ENCODE assay signal across 1 cellular context in the genomic region with DNA sequence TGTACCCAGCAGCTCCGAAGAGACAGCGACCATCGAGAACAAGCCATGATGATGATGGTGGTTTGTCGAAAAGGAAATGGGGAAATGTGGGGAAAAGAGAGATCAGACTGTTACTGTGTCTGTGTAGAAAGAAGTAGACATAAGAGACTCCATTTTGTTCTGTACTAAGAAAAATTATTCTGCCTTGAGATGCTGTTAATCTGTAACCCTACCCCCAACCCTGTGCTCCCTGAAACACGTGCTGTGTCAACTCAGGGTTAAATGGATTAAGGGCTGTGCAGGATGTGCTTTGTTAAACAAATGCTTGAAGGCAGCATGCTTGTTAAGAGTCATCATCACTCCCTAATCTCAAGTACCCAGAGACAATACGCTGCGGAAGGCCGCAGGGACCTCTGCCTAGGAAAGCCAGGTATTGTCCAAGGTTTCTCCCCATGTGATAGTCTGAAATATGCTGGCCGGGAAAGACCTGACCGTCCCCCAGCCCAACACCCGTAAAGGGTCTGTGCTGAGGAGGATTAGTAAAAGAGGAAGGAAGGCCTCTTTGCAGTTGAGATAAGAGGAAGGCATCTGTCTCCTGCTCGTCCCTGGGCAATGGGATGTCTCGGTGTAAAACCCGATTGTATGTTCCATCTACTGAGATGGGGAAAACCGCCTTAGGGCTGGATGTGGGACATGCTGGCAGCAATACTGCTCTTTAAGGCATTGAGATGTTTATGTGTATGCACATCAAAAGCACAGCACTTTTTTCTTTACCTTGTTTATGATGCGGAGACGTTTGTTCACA.
A peak's percentile ranks its signal among the peaks of the same experiment; 100 is the strongest.
TF ChIP-seq lines count a peak whose summit lies in the region.

No MANE protein-coding gene starts in this region.

TF ChIP-seq in WTC11, 78 proteins besides CTCF, POLR2A, EP300 and RAD21 (continued from another document):
- TF ChIP-seq, protein P1, sequence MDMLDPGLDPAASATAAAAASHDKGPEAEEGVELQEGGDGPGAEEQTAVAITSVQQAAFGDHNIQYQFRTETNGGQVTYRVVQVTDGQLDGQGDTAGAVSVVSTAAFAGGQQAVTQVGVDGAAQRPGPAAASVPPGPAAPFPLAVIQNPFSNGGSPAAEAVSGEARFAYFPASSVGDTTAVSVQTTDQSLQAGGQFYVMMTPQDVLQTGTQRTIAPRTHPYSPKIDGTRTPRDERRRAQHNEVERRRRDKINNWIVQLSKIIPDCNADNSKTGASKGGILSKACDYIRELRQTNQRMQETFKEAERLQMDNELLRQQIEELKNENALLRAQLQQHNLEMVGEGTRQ (CRISPR knock-in tag; IDR thresholded peaks at IDR 0.05) = peak; percentile 48; the same call in 1 of the 2 replicates
- TF ChIP-seq, protein P2, sequence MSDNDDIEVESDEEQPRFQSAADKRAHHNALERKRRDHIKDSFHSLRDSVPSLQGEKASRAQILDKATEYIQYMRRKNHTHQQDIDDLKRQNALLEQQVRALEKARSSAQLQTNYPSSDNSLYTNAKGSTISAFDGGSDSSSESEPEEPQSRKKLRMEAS (CRISPR knock-in tag; IDR thresholded peaks at IDR 0.05) = peak; percentile 67; the same call in 1 of the 2 replicates
- TF ChIP-seq ZNF416 (CRISPR knock-in tag; IDR thresholded peaks at IDR 0.05) (0 out of 2 replicates have a peak, but pooled peaks have one; percentile 35), PRRX2 (CRISPR knock-in tag; IDR thresholded peaks at IDR 0.05) (peak; percentile 48; the same call in 1 of the 2 replicates), ETV6 (CRISPR knock-in tag; IDR thresholded peaks at IDR 0.05) (0 out of 2 replicates have a peak, but pooled peaks have one; percentile 38)
